21 cellular contexts compared by ENCODE assay signal in genomic region chr17:343211-343610, GRCh38.
"Had no signal": no experiment of that assay in that cellular context is flagged by ENCODE, and none has a peak within 500 bp of the region (broad histone marks: within the 10 kb centered on the region; RNA-seq: fewer than 3 reads in every experiment).

No MANE protein-coding gene starts in this region.

- H3K36me3 ChIP-seq: heart left ventricle, lower lobe of right lung, thoracic aorta, upper lobe of left lung had no signal

- DNase-seq: activated CD4-positive, alpha-beta T cell treated with anti-CD3 and anti-CD28 coated beads for 1 hour; activated CD4-positive, alpha-beta T cell treated with anti-CD3 and anti-CD28 coated beads, Interleukin-2, amount 50 U/mL, for 4 hours; activated CD8-positive, alpha-beta memory T cell treated with anti-CD3 and anti-CD28 coated beads for 24 hours; activated CD8-positive, alpha-beta memory T cell treated with anti-CD3 and anti-CD28 coated beads, Interleukin-2, amount 50 U/mL, for 4 hours; activated naive CD4-positive, alpha-beta T cell treated with anti-CD3 and anti-CD28 coated beads for 36 hours; activated naive CD8-positive, alpha-beta T cell treated with anti-CD3 and anti-CD28 coated beads, Interleukin-2, amount 10 ng/mL, durations not matched to agents 7 days and 5 days; activated T-cell treated with anti-CD3 and anti-CD28 coated beads, Interleukin-2, amount 50 U/mL, for 24 hours; amniotic stem cell; cerebellar nuclear complex; lower lobe of right lung; naive thymus-derived CD4-positive, alpha-beta T cell; stimulated activated CD4-positive, alpha-beta T cell treated with anti-CD3 and anti-CD28 coated beads, Interleukin-4, amount 100 ng/mL, for 1 hour; stimulated activated naive CD4-positive, alpha-beta T cell; T-cell; upper lobe of left lung had no signal

- H3K4me3 ChIP-seq: coronary artery, heart left ventricle, lower lobe of right lung, thoracic aorta, upper lobe of left lung had no signal

- FAIRE-seq: bronchial epithelial cell, keratinocyte, TTC549 had no signal

- ATAC-seq: heart left ventricle; lower lobe of right lung; naive thymus-derived CD4-positive, alpha-beta T cell; T-cell had no signal

- H3K27ac ChIP-seq: coronary artery, lower lobe of right lung, thoracic aorta had no signal

- H3K9me3 ChIP-seq: heart left ventricle, lower lobe of right lung, thoracic aorta, upper lobe of left lung had no signal

- H3K27me3 ChIP-seq: heart left ventricle, upper lobe of left lung had no signal
